Comparison of ENCODE assay signal across 8 cellular contexts in the genomic region with DNA sequence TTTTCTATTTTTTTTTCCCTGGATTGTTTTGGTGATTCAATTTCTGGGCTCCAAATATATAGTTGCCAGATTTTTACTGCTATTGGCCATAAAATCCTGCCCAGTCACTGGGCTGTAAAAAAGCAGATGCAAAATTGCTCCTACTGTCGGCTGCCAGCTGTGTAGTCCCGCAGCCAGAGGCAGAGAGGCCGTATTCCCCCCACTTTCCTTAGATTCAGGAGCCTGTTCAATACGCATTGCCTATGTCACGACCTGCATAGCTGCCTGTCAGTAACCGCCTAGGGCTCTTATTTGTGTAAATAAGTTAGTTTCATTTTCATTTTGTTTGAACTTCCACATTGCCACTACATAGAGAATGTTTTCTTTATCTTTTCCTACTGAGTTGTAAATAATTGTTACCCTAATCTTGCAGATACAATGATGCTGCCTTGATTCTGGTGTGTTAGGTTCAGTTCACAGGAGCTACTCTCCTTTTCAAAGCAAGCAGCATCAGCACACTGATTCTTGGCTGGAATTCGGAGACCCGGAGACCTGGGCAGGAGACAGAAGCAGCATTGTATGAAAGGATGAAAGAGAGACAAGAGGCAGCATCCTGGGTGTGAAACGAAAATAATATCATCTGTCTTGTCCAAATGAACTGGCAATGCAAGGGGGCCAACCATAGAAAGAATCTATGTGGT. TPM values are rescaled to one million over a fixed set of nuclear protein-coding genes. Genes with fewer than 3 reads are reported as not detected.
A peak's percentile ranks its signal among the peaks of the same experiment; 100 is the strongest.
DNase-seq lines count a peak whose midpoint lies in the region; ATAC-seq and TF ChIP-seq lines count a peak whose summit lies in the region.

No MANE protein-coding gene starts in this region.

- no peaks in the 10 kb centered on the region for H3K27me3 ChIP-seq in uterus

- TF ChIP-seq POLR2A in uterus (IDR thresholded peaks at IDR 0.05): no peak

- TF ChIP-seq CTCF in HFF-Myc (IDR thresholded peaks at IDR 0.05; ENCODE audit: low read depth, low read length, missing control alignments) (no peak), uterus (IDR thresholded peaks at IDR 0.05) (no peak)

- intact Hi-C loops in activated CD4-positive, alpha-beta T cell treated with anti-CD3 and anti-CD28 coated beads, Interleukin-2, amount 10 ng/mL, durations not matched to agents 24 days and 14 days (cut with micrococcal nuclease): no loop called here
- intact Hi-C loops in uterus (cut with DNase I; ENCODE audit: low total_unique reads): no loop called here

- peaks cover 18% of the 10 kb centered on the region for H3K9me3 Mint-ChIP-seq in activated CD4-positive, alpha-beta T cell treated with anti-CD3 and anti-CD28 coated beads, Interleukin-2, amount 10 ng/mL, durations not matched to agents 24 days and 14 days
- H3K9me3 Mint-ChIP-seq in central memory CD8-positive, alpha-beta T cell: peaks cover 5% of the 10 kb centered on the region

- H3K27me3 Mint-ChIP-seq in activated CD4-positive, alpha-beta T cell treated with anti-CD3 and anti-CD28 coated beads, Interleukin-2, amount 10 ng/mL, durations not matched to agents 24 days and 14 days: peaks cover 9% of the 10 kb centered on the region
- no peaks in the 10 kb centered on the region for H3K27me3 Mint-ChIP-seq in central memory CD8-positive, alpha-beta T cell

- H3K9me3 ChIP-seq in uterus: no peaks in the 10 kb centered on the region

- H3K27ac ChIP-seq in uterus: peak overlapping the region; percentile 29 to 75

- H3K36me3 ChIP-seq in uterus: no peaks in the 10 kb centered on the region

- H3K4me3 ChIP-seq in HFF-Myc (replicated peaks; ENCODE audit: low read depth, low read length) (peak overlapping the region; percentile 31), uterus (peak overlapping the region; percentile 13 to 37)

- ATAC-seq in central memory CD8-positive, alpha-beta T cell (replicated peaks; ENCODE audit: extremely low read depth, poor library complexity, severe bottlenecking): peak; percentile 78

- peak overlapping the region; percentile 56 for H3K27ac Mint-ChIP-seq in activated CD4-positive, alpha-beta T cell treated with anti-CD3 and anti-CD28 coated beads, Interleukin-2, amount 10 ng/mL, durations not matched to agents 24 days and 14 days
- peak overlapping the region; percentile 93 for H3K27ac Mint-ChIP-seq in central memory CD8-positive, alpha-beta T cell (ENCODE audit: low read depth)

- H3K4me1 Mint-ChIP-seq in activated CD4-positive, alpha-beta T cell treated with anti-CD3 and anti-CD28 coated beads, Interleukin-2, amount 10 ng/mL, durations not matched to agents 24 days and 14 days: peaks cover 16% of the 10 kb centered on the region
- peaks cover 16% of the 10 kb centered on the region for H3K4me1 Mint-ChIP-seq in central memory CD8-positive, alpha-beta T cell

- peak; percentile 76 for DNase-seq in activated CD4-positive, alpha-beta T cell treated with anti-CD3 and anti-CD28 coated beads, Interleukin-2, amount 10 ng/mL, durations not matched to agents 24 days and 14 days
- no peak for DNase-seq in activated CD4-positive, alpha-beta T cell treated with anti-CD3 and anti-CD28 coated beads, Interleukin-2, amount 50 U/mL, for 48 hours
- DNase-seq in HFF-Myc (ENCODE audit: extremely low read depth, low read depth) (no peak), NCI-H69 (lab: John Stamatoyannopoulos, UW) (peak; percentile 18), lung microvascular endothelial cell (ENCODE audit: low read depth in 2 of 2) (peak; percentile 8 to 28), uterus (no peak)
- DNase-seq in central memory CD8-positive, alpha-beta T cell (ENCODE audit: low spot score in 2 of 2): no peak
- DNase-seq in NK-92 treated with Interleukin-12 subunit alpha and Interleukin-12 subunit beta, amount 100 ng/mL, for 24 hours (lab: John Stamatoyannopoulos, UW): no peak

- H3K36me3 Mint-ChIP-seq in activated CD4-positive, alpha-beta T cell treated with anti-CD3 and anti-CD28 coated beads, Interleukin-2, amount 10 ng/mL, durations not matched to agents 24 days and 14 days (ENCODE audit: low read depth): no peaks in the 10 kb centered on the region
- H3K36me3 Mint-ChIP-seq in central memory CD8-positive, alpha-beta T cell (ENCODE audit: insufficient read depth): no peaks in the 10 kb centered on the region

- H3K4me1 ChIP-seq in uterus: no peaks in the 10 kb centered on the region

- H3K4me3 Mint-ChIP-seq in activated CD4-positive, alpha-beta T cell treated with anti-CD3 and anti-CD28 coated beads, Interleukin-2, amount 10 ng/mL, durations not matched to agents 24 days and 14 days: peak overlapping the region; percentile 86
- H3K4me3 Mint-ChIP-seq in central memory CD8-positive, alpha-beta T cell: peak overlapping the region; percentile 68

RNA-seq across cellular contexts. Expression of a gene that starts 46.0 kb away (rescaled TPM):
- total RNA-seq in activated CD4-positive, alpha-beta T cell treated with anti-CD3 and anti-CD28 coated beads, Interleukin-2, amount 10 ng/mL, durations not matched to agents 24 days and 14 days: 0.70 and 0.90 TPM in 2 replicates
- total RNA-seq in lung microvascular endothelial cell (under 0.01 TPM in 2 replicates), uterus (10 to 100 TPM in 3 of 4 donors, 1 to 10 TPM in 1; 6.1 to 23.2 (median 17.2) TPM)

Comparison
In these comparisons a context has a peak if more than half of its experiments do, and no peak if none do; other contexts are left out.
1. DNase-seq: peak in activated CD4-positive, alpha-beta T cell treated with anti-CD3 and anti-CD28 coated beads, Interleukin-2, amount 10 ng/mL, durations not matched to agents 24 days and 14 days (single experiment), NCI-H69 (single experiment) and lung microvascular endothelial cell (2 of 2); none in activated CD4-positive, alpha-beta T cell treated with anti-CD3 and anti-CD28 coated beads, Interleukin-2, amount 50 U/mL, for 48 hours (0 of 2), HFF-Myc (single experiment), central memory CD8-positive, alpha-beta T cell (0 of 2), uterus (0 of 2) and NK-92 treated with Interleukin-12 subunit alpha and Interleukin-12 subunit beta, amount 100 ng/mL, for 24 hours (single experiment).